Comparison of ENCODE assay signal across 12 cellular contexts in genomic region chr2:236988690-236989639, GRCh38.
DNase-seq lines count a peak whose midpoint lies in the region; TF ChIP-seq lines count a peak whose summit lies in the region.
"Had no signal": no experiment of that assay in that cellular context is flagged by ENCODE, and none has a peak within 500 bp of the region (broad histone marks: within the 10 kb centered on the region; RNA-seq: fewer than 3 reads in every experiment).

No MANE protein-coding gene starts in this region.

- TF ChIP-seq CTCF in esophagus squamous epithelium (IDR thresholded peaks at IDR 0.05) (no peak), mesothelial cell of epicardium (IDR thresholded peaks at IDR 0.05; ENCODE audit: unreplicated experiment) (no peak), tibial nerve (IDR thresholded peaks at IDR 0.05) (no peak)

- H3K27ac Mint-ChIP-seq in mesothelial cell of epicardium: peak overlapping the region; percentile 23
- H3K27ac Mint-ChIP-seq: naive B cell had no signal

- H3K4me3 ChIP-seq in esophagus squamous epithelium (no peak overlapping the region), tibial nerve (no peak overlapping the region)

- peak overlapping the region; percentile 42 to 87 (median 77) for H3K27ac ChIP-seq in esophagus squamous epithelium
- H3K27ac ChIP-seq in tibial nerve: peak overlapping the region; percentile 6 to 87 (median 58)

- no peaks in the 10 kb centered on the region for H3K36me3 Mint-ChIP-seq in mesothelial cell of epicardium
- H3K36me3 Mint-ChIP-seq: naive B cell had no signal

- peaks cover 43% of the 10 kb centered on the region for H3K4me1 Mint-ChIP-seq in mesothelial cell of epicardium
- H3K4me1 Mint-ChIP-seq: naive B cell had no signal

- intact Hi-C loops in esophagus squamous epithelium (cut with DNase I): no loop called here

- TF ChIP-seq POLR2A in esophagus squamous epithelium (IDR thresholded peaks at IDR 0.05): peak in 1 of 4 donors; percentile 15
- no peak for TF ChIP-seq POLR2A in tibial nerve (IDR thresholded peaks at IDR 0.05)

- H3K4me1 ChIP-seq in esophagus squamous epithelium (peaks cover 0 to 4% (median 0%) of the 10 kb centered on the region in 3 donors), tibial nerve (peaks cover 0 to 27% (median 0%) of the 10 kb centered on the region in 4 donors)

- H3K27me3 Mint-ChIP-seq in mesothelial cell of epicardium (ENCODE audit: low read depth): no peaks in the 10 kb centered on the region

- DNase-seq in NOMO-1 treated with dmso at 0.1 percent for 144 hours (lab: John Stamatoyannopoulos, UW; ENCODE audit: unreplicated experiment) (peak; percentile 63), esophagus squamous epithelium (lab: John Stamatoyannopoulos, UW) (no peak), mesothelial cell of epicardium (ENCODE audit: low spot score in 2 of 2, unreplicated experiment in 2 of 2) (no peak), tibial nerve (ENCODE audit: low spot score in 2 of 2) (peak; percentile 80 to 87), NCI-H2107 (lab: John Stamatoyannopoulos, UW) (no peak)
- DNase-seq in activated CD4-positive, CD25-positive, alpha-beta regulatory T cell (lab: John Stamatoyannopoulos, UW): no peak
- no peak for DNase-seq in activated T-cell treated with anti-CD3 and anti-CD28 coated beads, Interleukin-2, amount 50 U/mL, for 1 hour
- no peak for DNase-seq in stimulated activated CD4-positive, alpha-beta T cell treated with anti-CD3 and anti-CD28 coated beads, Interleukin-4, amount 100 ng/mL, for 24 hours
- DNase-seq: activated T-cell treated with anti-CD3 and anti-CD28 coated beads for 4 hours, KBM-7, naive B cell, T-helper 2 cell had no signal

- TF ChIP-seq EP300 in tibial nerve (IDR thresholded peaks at IDR 0.05): peak; percentile 88 to 95

- H3K9me3 Mint-ChIP-seq in mesothelial cell of epicardium: peaks cover 10% of the 10 kb centered on the region

- H3K36me3 ChIP-seq in esophagus squamous epithelium (no peaks in the 10 kb centered on the region), tibial nerve (no peaks in the 10 kb centered on the region)

- H3K27me3 ChIP-seq in esophagus squamous epithelium (peaks cover 0 to 29% (median 0%) of the 10 kb centered on the region in 4 donors), tibial nerve (no peaks in the 10 kb centered on the region)

- WGBS in esophagus squamous epithelium, 2 donors: 42 to 48% methylated on average over 10 to 15 of the region's 16 CpGs
- WGBS in tibial nerve, 2 donors: 36 to 47% methylated on average over 16 of the region's 16 CpGs

- H3K4me3 Mint-ChIP-seq in mesothelial cell of epicardium: no peak overlapping the region
- H3K4me3 Mint-ChIP-seq: naive B cell had no signal

- H3K9me3 ChIP-seq in esophagus squamous epithelium (no peaks in the 10 kb centered on the region), tibial nerve (peaks cover 0 to under 1% (median 0%) of the 10 kb centered on the region in 4 donors)

Comparison
In these comparisons a context has a peak if more than half of its experiments do, and no peak if none do; other contexts are left out.
1. DNase-seq: peak in NOMO-1 treated with dmso at 0.1 percent for 144 hours (single experiment) and tibial nerve (2 of 2); none in esophagus squamous epithelium (single experiment), mesothelial cell of epicardium (0 of 2), activated CD4-positive, CD25-positive, alpha-beta regulatory T cell (0 of 4), activated T-cell treated with anti-CD3 and anti-CD28 coated beads, Interleukin-2, amount 50 U/mL, for 1 hour (single experiment), stimulated activated CD4-positive, alpha-beta T cell treated with anti-CD3 and anti-CD28 coated beads, Interleukin-4, amount 100 ng/mL, for 24 hours (single experiment) and NCI-H2107 (single experiment).